In the genomic region with DNA sequence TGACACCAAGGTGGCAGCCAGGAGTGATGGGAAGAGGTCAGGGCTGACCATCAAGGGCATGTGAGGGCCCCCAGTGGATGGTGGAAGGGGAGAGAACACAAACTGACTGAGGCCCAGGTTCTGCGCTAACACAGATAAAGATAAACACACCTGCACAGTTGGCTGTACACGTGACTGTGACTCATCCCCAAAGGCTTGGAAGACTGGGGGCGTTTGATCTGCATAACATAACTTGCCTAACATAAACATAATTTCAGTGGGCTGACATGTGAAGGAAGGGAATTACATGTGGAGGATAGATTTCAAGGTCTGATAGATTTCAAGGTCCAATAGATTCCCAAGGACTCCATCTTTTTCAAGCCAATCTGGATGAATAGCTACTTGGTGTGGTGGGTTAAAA, we compare ENCODE assay signal across 1 cellular context.
TF ChIP-seq lines count a peak whose summit lies in the region.

No MANE protein-coding gene starts in this region.

TF ChIP-seq in SK-N-SH, 30 proteins besides CTCF, POLR2A, EP300 and RAD21 (continued from another document):
- TF ChIP-seq, protein P1, sequence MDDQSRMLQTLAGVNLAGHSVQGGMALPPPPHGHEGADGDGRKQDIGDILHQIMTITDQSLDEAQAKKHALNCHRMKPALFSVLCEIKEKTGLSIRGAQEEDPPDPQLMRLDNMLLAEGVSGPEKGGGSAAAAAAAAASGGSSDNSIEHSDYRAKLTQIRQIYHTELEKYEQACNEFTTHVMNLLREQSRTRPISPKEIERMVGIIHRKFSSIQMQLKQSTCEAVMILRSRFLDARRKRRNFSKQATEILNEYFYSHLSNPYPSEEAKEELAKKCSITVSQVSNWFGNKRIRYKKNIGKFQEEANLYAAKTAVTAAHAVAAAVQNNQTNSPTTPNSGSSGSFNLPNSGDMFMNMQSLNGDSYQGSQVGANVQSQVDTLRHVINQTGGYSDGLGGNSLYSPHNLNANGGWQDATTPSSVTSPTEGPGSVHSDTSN (IDR thresholded peaks at IDR 0.05) = no peak
- TF ChIP-seq ELF1 (IDR thresholded peaks at IDR 0.05) (no peak), SIN3A (IDR thresholded peaks at IDR 0.05; ENCODE audit: borderline replicate concordance, low read depth, low read length) (no peak), JUND (IDR thresholded peaks at IDR 0.05) (no peak), FOXJ3 (CRISPR knock-in tag; IDR thresholded peaks at IDR 0.05) (no peak), GABPA (IDR thresholded peaks at IDR 0.05; ENCODE audit: low read depth) (no peak), GATA2 (CRISPR knock-in tag; IDR thresholded peaks at IDR 0.05) (no peak)
- TF ChIP-seq, protein P2, sequence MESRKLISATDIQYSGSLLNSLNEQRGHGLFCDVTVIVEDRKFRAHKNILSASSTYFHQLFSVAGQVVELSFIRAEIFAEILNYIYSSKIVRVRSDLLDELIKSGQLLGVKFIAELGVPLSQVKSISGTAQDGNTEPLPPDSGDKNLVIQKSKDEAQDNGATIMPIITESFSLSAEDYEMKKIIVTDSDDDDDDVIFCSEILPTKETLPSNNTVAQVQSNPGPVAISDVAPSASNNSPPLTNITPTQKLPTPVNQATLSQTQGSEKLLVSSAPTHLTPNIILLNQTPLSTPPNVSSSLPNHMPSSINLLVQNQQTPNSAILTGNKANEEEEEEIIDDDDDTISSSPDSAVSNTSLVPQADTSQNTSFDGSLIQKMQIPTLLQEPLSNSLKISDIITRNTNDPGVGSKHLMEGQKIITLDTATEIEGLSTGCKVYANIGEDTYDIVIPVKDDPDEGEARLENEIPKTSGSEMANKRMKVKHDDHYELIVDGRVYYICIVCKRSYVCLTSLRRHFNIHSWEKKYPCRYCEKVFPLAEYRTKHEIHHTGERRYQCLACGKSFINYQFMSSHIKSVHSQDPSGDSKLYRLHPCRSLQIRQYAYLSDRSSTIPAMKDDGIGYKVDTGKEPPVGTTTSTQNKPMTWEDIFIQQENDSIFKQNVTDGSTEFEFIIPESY (IDR thresholded peaks at IDR 0.05; ENCODE audit: borderline replicate concordance, low read depth) = no peak
- TF ChIP-seq, protein P3, sequence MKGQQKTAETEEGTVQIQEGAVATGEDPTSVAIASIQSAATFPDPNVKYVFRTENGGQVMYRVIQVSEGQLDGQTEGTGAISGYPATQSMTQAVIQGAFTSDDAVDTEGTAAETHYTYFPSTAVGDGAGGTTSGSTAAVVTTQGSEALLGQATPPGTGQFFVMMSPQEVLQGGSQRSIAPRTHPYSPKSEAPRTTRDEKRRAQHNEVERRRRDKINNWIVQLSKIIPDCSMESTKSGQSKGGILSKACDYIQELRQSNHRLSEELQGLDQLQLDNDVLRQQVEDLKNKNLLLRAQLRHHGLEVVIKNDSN (IDR thresholded peaks at IDR 0.05; ENCODE audit: borderline replicate concordance, low read depth) = no peak
